ENCODE assay signal across 22 cellular contexts in the genomic region with DNA sequence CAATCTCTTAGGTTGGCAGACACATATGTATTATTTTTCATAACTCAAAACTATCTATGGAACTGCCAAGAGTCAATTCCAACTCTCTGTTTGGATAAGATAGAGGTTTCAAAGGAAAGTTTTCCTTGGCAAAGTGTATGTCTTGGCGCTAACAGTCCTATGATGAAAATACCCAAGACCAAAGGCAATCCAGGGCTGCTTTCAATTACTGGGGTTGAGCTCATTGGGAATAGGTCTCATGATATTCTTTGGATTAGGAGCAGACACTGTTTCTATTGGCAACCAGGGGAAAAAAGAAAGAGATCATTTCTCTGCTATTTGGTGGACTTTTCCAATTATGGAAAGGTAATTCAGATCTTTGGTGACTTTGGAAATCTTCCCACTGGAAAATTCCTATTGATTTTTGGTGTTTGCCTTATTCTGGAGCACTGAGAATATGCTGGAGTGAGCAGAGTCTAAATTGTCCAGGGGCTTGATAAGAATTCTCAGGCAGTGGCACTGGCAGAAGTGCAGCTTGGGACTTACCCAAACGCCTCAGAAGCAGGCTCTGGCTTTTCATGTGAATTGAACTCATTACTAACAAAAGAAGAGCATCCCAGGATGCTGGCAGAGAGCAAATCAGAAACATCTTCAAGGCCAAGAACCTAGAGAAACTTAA. TPM values are rescaled to one million over a fixed set of nuclear protein-coding genes. Genes with fewer than 3 reads are reported as not detected.
DNase-seq lines count a peak whose midpoint lies in the region; ATAC-seq and TF ChIP-seq lines count a peak whose summit lies in the region.
"Had no signal": no experiment of that assay in that cellular context is flagged by ENCODE, and none has a peak within 500 bp of the region (broad histone marks: within the 10 kb centered on the region; RNA-seq: fewer than 3 reads in every experiment).

No MANE protein-coding gene starts in this region.

- TF ChIP-seq CTCF in coronary artery (IDR thresholded peaks at IDR 0.05) (no peak), suprapubic skin (IDR thresholded peaks at IDR 0.05) (no peak)

- peak overlapping the region; percentile 33 to 72 for H3K27ac ChIP-seq in coronary artery
- H3K27ac ChIP-seq in suprapubic skin = peak overlapping the region; percentile 66
- H3K27ac ChIP-seq: SK-N-MC, spleen had no signal

- no peaks in the 10 kb centered on the region for H3K36me3 ChIP-seq in suprapubic skin
- H3K36me3 ChIP-seq: spleen had no signal

- H3K4me3 ChIP-seq in coronary artery (no peak overlapping the region), suprapubic skin (no peak overlapping the region)
- H3K4me3 ChIP-seq: SK-N-MC, spleen had no signal

- intact Hi-C loops in left ventricle myocardium superior (cut with micrococcal nuclease) = no loop called here

- no peaks in the 10 kb centered on the region for H3K9me3 ChIP-seq in suprapubic skin

- H3K4me1 ChIP-seq in suprapubic skin = peaks cover 17% of the 10 kb centered on the region
- H3K4me1 ChIP-seq: spleen had no signal

- H3K27me3 ChIP-seq in suprapubic skin = peaks cover 16% of the 10 kb centered on the region

- TF ChIP-seq EP300 in suprapubic skin (IDR thresholded peaks at IDR 0.05) = no peak

- 43% methylated on average over 2 of the region's 2 CpGs for WGBS in suprapubic skin

- DNase-seq in NCI-H446 (lab: John Stamatoyannopoulos, UW) (peak; percentile 78 to 86), coronary artery (ENCODE audit: low spot score) (no peak), left ventricle myocardium superior (peak; percentile 46), suprapubic skin (ENCODE audit: low spot score in 2 of 2) (no peak)
- DNase-seq in activated naive CD4-positive, alpha-beta T cell (lab: John Stamatoyannopoulos, UW) = no peak
- DNase-seq in stimulated activated naive CD4-positive, alpha-beta T cell (lab: John Stamatoyannopoulos, UW) = no peak
- DNase-seq: activated CD4-positive, alpha-beta memory T cell treated with anti-CD3 and anti-CD28 coated beads for 36 hours; activated CD4-positive, CD25-positive, alpha-beta regulatory T cell treated with anti-CD3 and anti-CD28 coated beads, Interleukin-2, amount 50 U/mL, for 72 hours; foreskin melanocyte; KG1; naive thymus-derived CD4-positive, alpha-beta T cell; NCI-H1417 treated with DMSO at 0.1 percent for 48 hours; nucleus accumbens; RPMI8226; spleen; substantia nigra; T-helper 17 cell had no signal

- ATAC-seq in left ventricle myocardium superior (peak; percentile 87), HG02571 (IDR thresholded peaks at IDR 0.05; ENCODE audit: unreplicated experiment) (no peak)
- ATAC-seq: activated naive CD4-positive, alpha-beta T cell treated with anti-CD3 and anti-CD28 coated beads, Interleukin-2, amount 50 U/mL, for 72 hours; activated T-helper 17 cell treated with anti-CD3 and anti-CD28 coated beads, Interleukin-2, amount 50 U/mL, for 72 hours; HCT116; naive thymus-derived CD4-positive, alpha-beta T cell; T-helper 17 cell had no signal

- no peak for TF ChIP-seq POLR2A in suprapubic skin (IDR thresholded peaks at IDR 0.05)

RNA-seq across cellular contexts. Expression of gene PLXNA2, which starts 20.4 kb away (rescaled TPM):
- 12.1 TPM for total RNA-seq in left ventricle myocardium superior
- total RNA-seq in suprapubic skin = 10 to 100 TPM; 35.3 to 53.9 (median 45.7) TPM

Comparison
In these comparisons a context has a peak if more than half of its experiments do, and no peak if none do; other contexts are left out.
1. DNase-seq: peak in NCI-H446 (2 of 2) and left ventricle myocardium superior (single experiment); none in coronary artery (single experiment), suprapubic skin (0 of 2), activated naive CD4-positive, alpha-beta T cell (0 of 4) and stimulated activated naive CD4-positive, alpha-beta T cell (0 of 6).